Comparison of ENCODE assay signal across 15 cellular contexts in the genomic region with DNA sequence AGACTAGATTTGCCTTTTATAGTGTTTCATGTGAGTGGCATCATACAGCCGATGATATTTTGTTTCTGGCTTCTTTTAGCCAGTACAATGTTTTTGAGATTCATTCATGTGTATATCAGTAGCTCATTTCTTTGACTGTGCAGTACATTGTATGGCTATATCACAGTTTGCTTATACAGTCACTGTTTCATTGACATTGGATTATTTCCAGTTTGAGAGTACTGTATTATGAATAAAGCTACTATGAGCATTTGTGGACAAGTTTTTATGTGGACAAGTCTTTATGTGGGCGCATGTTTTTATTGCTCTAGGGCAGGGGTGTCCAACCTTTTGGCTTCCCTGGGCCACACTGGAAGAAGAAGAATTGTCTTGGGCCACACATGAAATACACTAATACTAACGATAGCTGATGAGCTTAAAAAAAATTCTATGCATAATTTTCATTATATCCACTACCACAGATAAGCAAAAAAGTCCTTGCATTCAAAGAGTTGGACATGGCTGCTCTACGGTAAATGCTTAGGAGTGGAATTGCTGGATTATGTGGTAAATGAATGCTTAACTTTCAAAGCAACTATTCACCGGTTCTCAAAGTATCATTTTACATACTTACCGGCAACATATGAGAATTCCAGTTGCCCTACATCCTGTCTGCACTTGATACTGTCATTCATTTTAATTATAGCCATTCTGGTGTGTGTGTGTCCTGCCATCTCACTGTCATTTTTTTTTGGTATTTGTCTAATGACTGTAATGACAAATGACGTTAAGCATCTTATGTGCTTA.
DNase-seq lines count a peak whose midpoint lies in the region; ATAC-seq and TF ChIP-seq lines count a peak whose summit lies in the region.
"Had no signal": no experiment of that assay in that cellular context is flagged by ENCODE, and none has a peak within 500 bp of the region (broad histone marks: within the 10 kb centered on the region; RNA-seq: fewer than 3 reads in every experiment).

No MANE protein-coding gene starts in this region.

- no peak overlapping the region for H3K4me2 ChIP-seq in PC-3 (ENCODE audit: low read length)
- H3K4me2 ChIP-seq: PC-9 had no signal

- ATAC-seq in PC-3 = peak; percentile 79

- intact Hi-C loops in PC-3 (cut with micrococcal nuclease) = no loop called here

- H3K36me3 ChIP-seq in HEK293 (ENCODE audit: control insufficient read depth in 2 of 2, insufficient read depth in 1 of 2, low read length in 2 of 2) = no peaks in the 10 kb centered on the region
- H3K36me3 ChIP-seq in PC-3 (ENCODE audit: low read depth, low read length) = no peaks in the 10 kb centered on the region

- H3K4me1 ChIP-seq in HEK293 (ENCODE audit: control insufficient read depth, insufficient read depth, low read length) (no peaks in the 10 kb centered on the region), PC-3 (ENCODE audit: insufficient read depth, low read length) (no peaks in the 10 kb centered on the region)

- H3F3A ChIP-seq in PC-3 (ENCODE audit: low read length, unreplicated experiment) = no peaks in the 10 kb centered on the region

- peak; percentile 75 for DNase-seq in DMS153 (lab: John Stamatoyannopoulos, UW)
- DNase-seq in PC-3 = peak; percentile 19
- peak; percentile 62 for DNase-seq in foreskin melanocyte
- DNase-seq in epidermal melanocyte (ENCODE audit: insufficient read length, low spot score) = no peak
- DNase-seq in Kasumi-1 (lab: John Stamatoyannopoulos, UW) = no peak
- no peak for DNase-seq in ecto neural progenitor cell (ENCODE audit: low spot score)
- no peak for DNase-seq in stimulated activated CD8-positive, alpha-beta memory T cell treated with anti-CD3 and anti-CD28 coated beads, Interleukin-4, amount 100 ng/mL, for 48 hours
- DNase-seq: GOT3, MM.1S, NCI-H1105 treated with DMSO at 0.1 percent for 48 hours, NCI-H187, NCI-H526 treated with DMSO at 0.1 percent for 48 hours, PC-9 had no signal

- POLR2A ChIA-PET in HEK293 (lab: Yijun Ruan, JAX) (no interaction called here), PC-3 (lab: Charles Lee; ENCODE audit: unreplicated experiment) (interaction anchor here (0.7 kb wide), 1 partner anchor 195 kb away, joined by 3 read pairs; no protein-coding TSS in a partner anchor)

- H3K27me3 ChIP-seq in PC-3 (ENCODE audit: low read length) = no peaks in the 10 kb centered on the region

- BruUV-seq in PC-3 (replicated peaks; lab: Mats Ljungman, UMichigan) = no TSS peak

- H4K20me1 ChIP-seq in PC-3 (ENCODE audit: low read length) = no peaks in the 10 kb centered on the region

- H3K79me2 ChIP-seq in PC-3 (ENCODE audit: low read length) = no peaks in the 10 kb centered on the region

- no peak overlapping the region for H2AFZ ChIP-seq in PC-3 (ENCODE audit: low read length)
- H2AFZ ChIP-seq: PC-9 had no signal

- no peaks in the 10 kb centered on the region for H3K9me2 ChIP-seq in PC-3 (replicated peaks; ENCODE audit: low read length)

- H3K9me3 ChIP-seq in HEK293 (ENCODE audit: control insufficient read depth, insufficient read depth, low read depth, low read length) = no peaks in the 10 kb centered on the region
- no peaks in the 10 kb centered on the region for H3K9me3 ChIP-seq in PC-3 (ENCODE audit: low read length)

- no peak overlapping the region for H3K27ac ChIP-seq in HEK293 (ENCODE audit: extremely low read depth, low read depth, low read length)
- H3K27ac ChIP-seq in PC-3 (ENCODE audit: low read length) = no peak overlapping the region
- H3K27ac ChIP-seq: C4-2B, PC-9 had no signal

- H3K4me3 ChIP-seq in HEK293 (ENCODE audit: low read depth, low read length) = no peak overlapping the region
- no peak overlapping the region for H3K4me3 ChIP-seq in PC-3 (ENCODE audit: low read length)
- H3K4me3 ChIP-seq: PC-9 had no signal

- CTCF ChIA-PET in HEK293 (lab: Yijun Ruan, JAX) (interaction anchor here (0.8 to 1.3 kb wide), 3 partner anchors 13 to 50 kb away, joined by 3 read pairs; no protein-coding TSS in a partner anchor), PC-3 (lab: Charles Lee) (interaction anchor here (1.0 kb wide), 1 partner anchor 17 kb away, joined by 3 read pairs; no protein-coding TSS in a partner anchor)

- no peak overlapping the region for H3K9ac ChIP-seq in PC-3 (ENCODE audit: low read length)

- TF ChIP-seq CTCF in HEK293 (tag by site-specific recombination; IDR thresholded peaks at IDR 0.05) (no peak), PC-3 (conservative IDR thresholded peaks at IDR 0.05; ENCODE audit: low read depth, low read length) (no peak)

TF ChIP-seq in HEK293, 187 proteins besides CTCF, POLR2A, EP300 and RAD21 (continues in another document):
- TF ChIP-seq ZNF776 (tag by site-specific recombination; IDR thresholded peaks at IDR 0.05; ENCODE audit: borderline replicate concordance) = no peak
- no peak for TF ChIP-seq ZNF350 (tag by site-specific recombination; IDR thresholded peaks at IDR 0.05)
- no peak for TF ChIP-seq ZNF221 (tag by site-specific recombination; IDR thresholded peaks at IDR 0.05; ENCODE audit: borderline replicate concordance)
- TF ChIP-seq ZNF558 (tag by site-specific recombination; IDR thresholded peaks at IDR 0.05) = no peak
- TF ChIP-seq ZNF571 (tag by site-specific recombination; IDR thresholded peaks at IDR 0.05) = no peak
- TF ChIP-seq, protein P1, sequence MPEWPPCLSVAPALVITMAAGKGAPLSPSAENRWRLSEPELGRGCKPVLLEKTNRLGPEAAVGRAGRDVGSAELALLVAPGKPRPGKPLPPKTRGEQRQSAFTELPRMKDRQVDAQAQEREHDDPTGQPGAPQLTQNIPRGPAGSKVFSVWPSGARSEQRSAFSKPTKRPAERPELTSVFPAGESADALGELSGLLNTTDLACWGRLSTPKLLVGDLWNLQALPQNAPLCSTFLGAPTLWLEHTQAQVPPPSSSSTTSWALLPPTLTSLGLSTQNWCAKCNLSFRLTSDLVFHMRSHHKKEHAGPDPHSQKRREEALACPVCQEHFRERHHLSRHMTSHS (tag by site-specific recombination; IDR thresholded peaks at IDR 0.05) = no peak
- no peak for TF ChIP-seq SP2 (tag by site-specific recombination; IDR thresholded peaks at IDR 0.05)
- TF ChIP-seq ZNF140 (tag by site-specific recombination; IDR thresholded peaks at IDR 0.05) = peak; percentile 70
- TF ChIP-seq SP3 (tag by site-specific recombination; IDR thresholded peaks at IDR 0.05) = no peak
- TF ChIP-seq, protein P2, sequence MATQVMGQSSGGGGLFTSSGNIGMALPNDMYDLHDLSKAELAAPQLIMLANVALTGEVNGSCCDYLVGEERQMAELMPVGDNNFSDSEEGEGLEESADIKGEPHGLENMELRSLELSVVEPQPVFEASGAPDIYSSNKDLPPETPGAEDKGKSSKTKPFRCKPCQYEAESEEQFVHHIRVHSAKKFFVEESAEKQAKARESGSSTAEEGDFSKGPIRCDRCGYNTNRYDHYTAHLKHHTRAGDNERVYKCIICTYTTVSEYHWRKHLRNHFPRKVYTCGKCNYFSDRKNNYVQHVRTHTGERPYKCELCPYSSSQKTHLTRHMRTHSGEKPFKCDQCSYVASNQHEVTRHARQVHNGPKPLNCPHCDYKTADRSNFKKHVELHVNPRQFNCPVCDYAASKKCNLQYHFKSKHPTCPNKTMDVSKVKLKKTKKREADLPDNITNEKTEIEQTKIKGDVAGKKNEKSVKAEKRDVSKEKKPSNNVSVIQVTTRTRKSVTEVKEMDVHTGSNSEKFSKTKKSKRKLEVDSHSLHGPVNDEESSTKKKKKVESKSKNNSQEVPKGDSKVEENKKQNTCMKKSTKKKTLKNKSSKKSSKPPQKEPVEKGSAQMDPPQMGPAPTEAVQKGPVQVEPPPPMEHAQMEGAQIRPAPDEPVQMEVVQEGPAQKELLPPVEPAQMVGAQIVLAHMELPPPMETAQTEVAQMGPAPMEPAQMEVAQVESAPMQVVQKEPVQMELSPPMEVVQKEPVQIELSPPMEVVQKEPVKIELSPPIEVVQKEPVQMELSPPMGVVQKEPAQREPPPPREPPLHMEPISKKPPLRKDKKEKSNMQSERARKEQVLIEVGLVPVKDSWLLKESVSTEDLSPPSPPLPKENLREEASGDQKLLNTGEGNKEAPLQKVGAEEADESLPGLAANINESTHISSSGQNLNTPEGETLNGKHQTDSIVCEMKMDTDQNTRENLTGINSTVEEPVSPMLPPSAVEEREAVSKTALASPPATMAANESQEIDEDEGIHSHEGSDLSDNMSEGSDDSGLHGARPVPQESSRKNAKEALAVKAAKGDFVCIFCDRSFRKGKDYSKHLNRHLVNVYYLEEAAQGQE (tag by site-specific recombination; IDR thresholded peaks at IDR 0.05) = no peak
- TF ChIP-seq, protein P3, sequence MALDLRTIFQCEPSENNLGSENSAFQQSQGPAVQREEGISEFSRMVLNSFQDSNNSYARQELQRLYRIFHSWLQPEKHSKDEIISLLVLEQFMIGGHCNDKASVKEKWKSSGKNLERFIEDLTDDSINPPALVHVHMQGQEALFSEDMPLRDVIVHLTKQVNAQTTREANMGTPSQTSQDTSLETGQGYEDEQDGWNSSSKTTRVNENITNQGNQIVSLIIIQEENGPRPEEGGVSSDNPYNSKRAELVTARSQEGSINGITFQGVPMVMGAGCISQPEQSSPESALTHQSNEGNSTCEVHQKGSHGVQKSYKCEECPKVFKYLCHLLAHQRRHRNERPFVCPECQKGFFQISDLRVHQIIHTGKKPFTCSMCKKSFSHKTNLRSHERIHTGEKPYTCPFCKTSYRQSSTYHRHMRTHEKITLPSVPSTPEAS (tag by site-specific recombination; IDR thresholded peaks at IDR 0.05) = no peak
- no peak for TF ChIP-seq ZNF626 (tag by site-specific recombination; IDR thresholded peaks at IDR 0.05)
- no peak for TF ChIP-seq ZNF548 (tag by site-specific recombination; IDR thresholded peaks at IDR 0.05)
- no peak for TF ChIP-seq ZNF514 (tag by site-specific recombination; IDR thresholded peaks at IDR 0.05)
- no peak for TF ChIP-seq ZNF132 (tag by site-specific recombination; IDR thresholded peaks at IDR 0.05; ENCODE audit: borderline replicate concordance)
- TF ChIP-seq, protein P4, sequence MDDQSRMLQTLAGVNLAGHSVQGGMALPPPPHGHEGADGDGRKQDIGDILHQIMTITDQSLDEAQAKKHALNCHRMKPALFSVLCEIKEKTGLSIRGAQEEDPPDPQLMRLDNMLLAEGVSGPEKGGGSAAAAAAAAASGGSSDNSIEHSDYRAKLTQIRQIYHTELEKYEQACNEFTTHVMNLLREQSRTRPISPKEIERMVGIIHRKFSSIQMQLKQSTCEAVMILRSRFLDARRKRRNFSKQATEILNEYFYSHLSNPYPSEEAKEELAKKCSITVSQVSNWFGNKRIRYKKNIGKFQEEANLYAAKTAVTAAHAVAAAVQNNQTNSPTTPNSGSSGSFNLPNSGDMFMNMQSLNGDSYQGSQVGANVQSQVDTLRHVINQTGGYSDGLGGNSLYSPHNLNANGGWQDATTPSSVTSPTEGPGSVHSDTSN (CRISPR knock-in tag; IDR thresholded peaks at IDR 0.05) = no peak
- 0 out of 2 replicates have a peak, but pooled peaks have one; percentile 60 for TF ChIP-seq TRIM28 (IDR thresholded peaks at IDR 0.05; ENCODE audit: borderline replicate concordance, low read length)

Comparison
In these comparisons a context has a peak if more than half of its experiments do, and no peak if none do; other contexts are left out.
1. DNase-seq: peak in DMS153 (single experiment), PC-3 (single experiment) and foreskin melanocyte (single experiment); none in epidermal melanocyte (single experiment), Kasumi-1 (0 of 2), ecto neural progenitor cell (single experiment) and stimulated activated CD8-positive, alpha-beta memory T cell treated with anti-CD3 and anti-CD28 coated beads, Interleukin-4, amount 100 ng/mL, for 48 hours (single experiment).